Comparison of ENCODE assay signal across 24 cellular contexts in the genomic region with DNA sequence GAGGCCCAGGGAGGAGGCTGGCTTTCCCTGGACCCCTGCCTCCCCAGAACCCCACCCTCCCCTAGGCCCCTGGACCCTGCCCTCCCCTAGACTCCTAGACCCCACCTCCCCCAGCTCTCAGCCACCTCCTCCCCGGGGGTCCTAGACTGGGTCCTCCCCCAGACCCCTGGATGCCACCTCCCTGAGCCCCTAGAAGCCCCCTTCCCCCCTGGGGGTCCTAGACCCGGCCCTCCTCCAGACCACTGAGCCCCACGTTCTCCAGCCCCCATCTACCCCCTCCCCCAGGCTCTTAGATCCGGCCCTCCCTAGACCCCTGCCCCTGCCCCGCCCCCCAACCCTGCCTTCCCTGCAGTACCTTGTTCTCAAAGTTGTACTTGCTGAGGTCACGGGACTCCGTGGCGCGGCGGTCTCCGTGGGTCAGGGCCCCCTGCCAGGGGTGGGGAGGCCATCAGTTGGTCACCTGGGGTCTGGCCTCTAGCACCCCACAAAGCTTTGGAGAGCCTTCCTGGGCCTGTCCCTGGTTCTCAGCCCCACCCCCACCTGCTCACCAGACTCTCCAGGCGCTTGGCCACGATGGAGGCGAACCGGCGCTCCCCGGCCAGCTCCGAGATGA. TPM values are rescaled to one million over a fixed set of nuclear protein-coding genes. Genes with fewer than 3 reads are reported as not detected.
DNase-seq lines count a peak whose midpoint lies in the region; ATAC-seq and TF ChIP-seq lines count a peak whose summit lies in the region.
"Had no signal": no experiment of that assay in that cellular context is flagged by ENCODE, and none has a peak within 500 bp of the region (broad histone marks: within the 10 kb centered on the region; RNA-seq: fewer than 3 reads in every experiment).

No MANE protein-coding gene starts in this region.

- no peak for ATAC-seq in foreskin keratinocyte
- ATAC-seq: activated CD8-positive, alpha-beta T cell treated with anti-CD3 and anti-CD28 coated beads for 36 hours had no signal

- no peaks in the 10 kb centered on the region for H3K9me3 ChIP-seq in NT2/D1 (ENCODE audit: insufficient read depth, low read length)
- no peaks in the 10 kb centered on the region for H3K9me3 ChIP-seq in effector memory CD4-positive, alpha-beta T cell (ENCODE audit: control insufficient read depth, low read length)
- H3K9me3 ChIP-seq in trophoblast cell (ENCODE audit: insufficient read depth, low read depth, low read length), result no peaks in the 10 kb centered on the region
- H3K9me3 ChIP-seq in tibial nerve, result no peaks in the 10 kb centered on the region
- H3K9me3 ChIP-seq: neutrophil had no signal

- peaks cover 27% of the 10 kb centered on the region for H3K4me1 ChIP-seq in NT2/D1 (ENCODE audit: insufficient read depth, insufficient read length)
- peaks cover 10% of the 10 kb centered on the region for H3K4me1 ChIP-seq in effector memory CD4-positive, alpha-beta T cell (ENCODE audit: control insufficient read depth, insufficient read depth, low read length, poor library complexity, severe bottlenecking)
- H3K4me1 ChIP-seq in trophoblast cell (ENCODE audit: control insufficient read depth in 1 of 2, insufficient read depth in 2 of 2, low read length in 2 of 2), result peaks cover 6 to 10% of the 10 kb centered on the region in 2 experiments
- peaks cover 0 to 49% (median 15%) of the 10 kb centered on the region in 4 donors for H3K4me1 ChIP-seq in tibial nerve
- H3K4me1 ChIP-seq in foreskin keratinocyte, result no peaks in the 10 kb centered on the region

- H3K27ac ChIP-seq in effector memory CD4-positive, alpha-beta T cell (ENCODE audit: insufficient read depth, low read length, poor library complexity, severe bottlenecking), result peak overlapping the region; percentile 4
- H3K27ac ChIP-seq in trophoblast cell (ENCODE audit: low read depth, low read length) (peak overlapping the region; percentile 21), tibial nerve (peak overlapping the region; percentile 25 to 93 (median 83)), foreskin keratinocyte (no peak overlapping the region)

- H3K9ac ChIP-seq in NT2/D1 (ENCODE audit: insufficient read length, low read depth) (peak overlapping the region; percentile 42), trophoblast cell (ENCODE audit: low read length) (no peak overlapping the region)

- H4K91ac ChIP-seq in trophoblast cell (ENCODE audit: low read depth, low read length), result peak overlapping the region; percentile 48

- H3K4ac ChIP-seq in trophoblast cell (ENCODE audit: low read depth, low read length), result peak overlapping the region; percentile 31

- peaks cover 3% of the 10 kb centered on the region for H3K79me1 ChIP-seq in trophoblast cell (ENCODE audit: low read length)

- H4K8ac ChIP-seq in trophoblast cell (ENCODE audit: low read depth, low read length), result no peak overlapping the region

- H2BK5ac ChIP-seq in trophoblast cell (ENCODE audit: low read depth, low read length, poor library complexity), result no peak overlapping the region

- no peaks in the 10 kb centered on the region for H3K27me3 ChIP-seq in NT2/D1 (ENCODE audit: insufficient read depth, insufficient read length)
- no peaks in the 10 kb centered on the region for H3K27me3 ChIP-seq in effector memory CD4-positive, alpha-beta T cell (replicated peaks; ENCODE audit: control insufficient read depth, insufficient read depth, low read length, poor library complexity, severe bottlenecking)
- no peaks in the 10 kb centered on the region for H3K27me3 ChIP-seq in trophoblast cell (ENCODE audit: insufficient read depth, low read length)
- no peaks in the 10 kb centered on the region for H3K27me3 ChIP-seq in tibial nerve
- no peaks in the 10 kb centered on the region for H3K27me3 ChIP-seq in foreskin keratinocyte
- H3K27me3 ChIP-seq: neutrophil had no signal

- no peaks in the 10 kb centered on the region for H3K79me2 ChIP-seq in trophoblast cell (ENCODE audit: control insufficient read depth, insufficient read depth, low read length, poor library complexity)

- TF ChIP-seq POLR2A in tibial nerve (IDR thresholded peaks at IDR 0.05), result no peak

- H3K36me3 Mint-ChIP-seq in activated CD4-positive, alpha-beta memory T cell treated with anti-CD3 and anti-CD28 coated beads, Interleukin-2, amount 10 ng/mL, durations not matched to agents 7 days and 5 days (ENCODE audit: low read depth), result peaks cover 9% of the 10 kb centered on the region
- H3K36me3 Mint-ChIP-seq: immature natural killer cell had no signal

- no peaks in the 10 kb centered on the region for H3K9me3 Mint-ChIP-seq in activated CD4-positive, alpha-beta memory T cell treated with anti-CD3 and anti-CD28 coated beads, Interleukin-2, amount 10 ng/mL, durations not matched to agents 7 days and 5 days
- H3K9me3 Mint-ChIP-seq: activated B cell treated with CpG ODN at 0.5 μM for 24 hours; activated CD8-positive, alpha-beta T cell treated with anti-CD3 and anti-CD28 coated beads for 36 hours; activated naive CD4-positive, alpha-beta T cell treated with anti-CD3 and anti-CD28 coated beads, Interleukin-2, amount 10 ng/mL, durations not matched to agents 7 days and 5 days; central memory CD8-positive, alpha-beta T cell; immature natural killer cell had no signal

- H2AFZ ChIP-seq in trophoblast cell (ENCODE audit: insufficient read depth, low read length, poor library complexity), result no peak overlapping the region

- no peak for TF ChIP-seq EP300 in tibial nerve (IDR thresholded peaks at IDR 0.05)

- H3K14ac ChIP-seq in trophoblast cell (ENCODE audit: low read length), result no peak overlapping the region

- no peaks in the 10 kb centered on the region for H3K27me3 Mint-ChIP-seq in activated CD4-positive, alpha-beta memory T cell treated with anti-CD3 and anti-CD28 coated beads, Interleukin-2, amount 10 ng/mL, durations not matched to agents 7 days and 5 days
- H3K27me3 Mint-ChIP-seq: activated B cell treated with CpG ODN at 0.5 μM for 24 hours; activated CD8-positive, alpha-beta T cell treated with anti-CD3 and anti-CD28 coated beads for 36 hours; activated naive CD4-positive, alpha-beta T cell treated with anti-CD3 and anti-CD28 coated beads, Interleukin-2, amount 10 ng/mL, durations not matched to agents 7 days and 5 days; central memory CD8-positive, alpha-beta T cell had no signal

- POLR2A ChIA-PET in activated CD4-positive, alpha-beta memory T cell treated with anti-CD3 and anti-CD28 coated beads, Interleukin-2, amount 10 ng/mL, durations not matched to agents 7 days and 5 days (lab: Charles Lee), result interaction anchor here (1.3 to 1.4 kb wide), 2 partner anchors 21 to 90 kb away, joined by 3 to 4 read pairs; a partner anchor contains a TSS

- CTCF ChIA-PET in activated CD4-positive, alpha-beta memory T cell treated with anti-CD3 and anti-CD28 coated beads, Interleukin-2, amount 10 ng/mL, durations not matched to agents 7 days and 5 days (lab: Charles Lee), result interaction anchor here (1.0 to 2.4 kb wide), 2 partner anchors 81 to 102 kb away, joined by 3 to 16 read pairs; no protein-coding TSS in a partner anchor

- H4K12ac ChIP-seq in trophoblast cell (ENCODE audit: low read depth, low read length), result peak overlapping the region; percentile 48

- H2AK5ac ChIP-seq in trophoblast cell (ENCODE audit: low read length), result no peak overlapping the region

- H3K4me3 Mint-ChIP-seq in activated CD4-positive, alpha-beta memory T cell treated with anti-CD3 and anti-CD28 coated beads, Interleukin-2, amount 10 ng/mL, durations not matched to agents 7 days and 5 days, result no peak overlapping the region
- H3K4me3 Mint-ChIP-seq: activated B cell treated with CpG ODN at 0.5 μM for 24 hours; activated CD8-positive, alpha-beta T cell treated with anti-CD3 and anti-CD28 coated beads for 36 hours; activated naive CD4-positive, alpha-beta T cell treated with anti-CD3 and anti-CD28 coated beads, Interleukin-2, amount 10 ng/mL, durations not matched to agents 7 days and 5 days; central memory CD8-positive, alpha-beta T cell; immature natural killer cell had no signal

- no peak overlapping the region for H2BK120ac ChIP-seq in trophoblast cell (ENCODE audit: insufficient read depth, low read length, poor library complexity)

- no peak overlapping the region for H2BK12ac ChIP-seq in trophoblast cell (ENCODE audit: low read length)

- no peak overlapping the region for H3K27ac Mint-ChIP-seq in activated CD4-positive, alpha-beta memory T cell treated with anti-CD3 and anti-CD28 coated beads, Interleukin-2, amount 10 ng/mL, durations not matched to agents 7 days and 5 days
- H3K27ac Mint-ChIP-seq: activated B cell treated with CpG ODN at 0.5 μM for 24 hours; activated CD8-positive, alpha-beta T cell treated with anti-CD3 and anti-CD28 coated beads for 36 hours; activated naive CD4-positive, alpha-beta T cell treated with anti-CD3 and anti-CD28 coated beads, Interleukin-2, amount 10 ng/mL, durations not matched to agents 7 days and 5 days; immature natural killer cell had no signal

- TF ChIP-seq CTCF in tibial nerve (IDR thresholded peaks at IDR 0.05) (no peak), foreskin keratinocyte (conservative IDR thresholded peaks at IDR 0.05) (no peak)

- H3K4me2 ChIP-seq in trophoblast cell (ENCODE audit: low read length), result no peak overlapping the region

- H3K4me1 Mint-ChIP-seq in activated CD4-positive, alpha-beta memory T cell treated with anti-CD3 and anti-CD28 coated beads, Interleukin-2, amount 10 ng/mL, durations not matched to agents 7 days and 5 days, result peaks cover 5% of the 10 kb centered on the region
- H3K4me1 Mint-ChIP-seq: central memory CD8-positive, alpha-beta T cell; immature natural killer cell had no signal

- H3K4me3 ChIP-seq in NT2/D1 (ENCODE audit: insufficient read length, low read depth) (no peak overlapping the region), trophoblast cell (ENCODE audit: low read depth, low read length) (no peak overlapping the region), tibial nerve (no peak overlapping the region)
- H3K4me3 ChIP-seq in effector memory CD4-positive, alpha-beta T cell (ENCODE audit: insufficient read depth, low read depth, low read length, poor library complexity, severe bottlenecking), result no peak overlapping the region

- WGBS in trophoblast cell (ENCODE audit: extremely low coverage, insufficient coverage, insufficient read length), result no CpG with 5 or more reads among the region's 18 CpGs
- WGBS in tibial nerve, 2 donors, result 69 to 74% methylated on average over 11 to 18 of the region's 18 CpGs

- peaks cover 77% of the 10 kb centered on the region for H3K36me3 ChIP-seq in NT2/D1 (ENCODE audit: insufficient read depth, insufficient read length, low read length)
- peaks cover 73% of the 10 kb centered on the region for H3K36me3 ChIP-seq in effector memory CD4-positive, alpha-beta T cell (ENCODE audit: control insufficient read depth, insufficient read depth, low read length)
- peaks cover 62 to 67% of the 10 kb centered on the region in 2 experiments for H3K36me3 ChIP-seq in trophoblast cell (ENCODE audit: control insufficient read depth in 1 of 2, insufficient read depth in 2 of 2, low read length in 2 of 2)
- H3K36me3 ChIP-seq in tibial nerve, result peaks cover 3 to 91% (median 20%) of the 10 kb centered on the region in 3 donors

- no peak overlapping the region for H3K18ac ChIP-seq in trophoblast cell (ENCODE audit: low read length)

- DNase-seq in NT2/D1 (ENCODE audit: low read depth, low spot score) (no peak), trophoblast cell (no peak), tibial nerve (ENCODE audit: low spot score in 2 of 2) (no peak), foreskin keratinocyte (no peak), nucleus accumbens (lab: John Stamatoyannopoulos, UW) (no peak)
- DNase-seq in effector memory CD4-positive, alpha-beta T cell, result no peak
- DNase-seq in activated CD4-positive, alpha-beta memory T cell treated with anti-CD3 and anti-CD28 coated beads, Interleukin-2, amount 10 ng/mL, durations not matched to agents 7 days and 5 days, result no peak
- DNase-seq: activated B cell treated with CpG ODN at 0.5 μM for 24 hours; activated CD8-positive, alpha-beta T cell treated with anti-CD3 and anti-CD28 coated beads for 36 hours; activated naive CD4-positive, alpha-beta T cell treated with anti-CD3 and anti-CD28 coated beads, Interleukin-2, amount 10 ng/mL, durations not matched to agents 7 days and 5 days; activated T-cell treated with anti-CD3 and anti-CD28 coated beads, Interleukin-2, amount 50 U/mL, for 1 hour; AML-193; aorta; effector CD4-positive, alpha-beta T cell; EL; HCEC 1CT; immature natural killer cell; Kasumi-1; NCI-H1105 treated with DMSO at 0.1 percent for 48 hours; NCI-H510A treated with DMSO at 0.1 percent for 48 hours; NK-92 treated with Interleukin-12 subunit alpha and Interleukin-12 subunit beta, amount 100 ng/mL, for 24 hours; T-helper 9 cell had no signal

- no peak overlapping the region for H3K23ac ChIP-seq in trophoblast cell (ENCODE audit: low read length)

RNA-seq across cellular contexts. Expression of a gene that starts 8.0 kb away (rescaled TPM):
- 795 and 804 TPM in 2 replicates for polyA plus RNA-seq in trophoblast cell (2013)
- total RNA-seq in tibial nerve (100 to 1,000 TPM; 337 to 518 (median 493) TPM), foreskin keratinocyte (237 and 247 TPM in 2 replicates)
- total RNA-seq in activated CD4-positive, alpha-beta memory T cell treated with anti-CD3 and anti-CD28 coated beads, Interleukin-2, amount 10 ng/mL, durations not matched to agents 7 days and 5 days, result 100 to 1,000 TPM; 141 to 148 TPM
- 377 and 403 TPM in 2 replicates for polyA plus RNA-seq in foreskin keratinocyte

RNA-seq across cellular contexts. Expression of a gene that starts 16.6 kb away (rescaled TPM):
- polyA plus RNA-seq in trophoblast cell (2013), result 192 and 197 TPM in 2 replicates
- 100 to 1,000 TPM in 3 of 4 donors, 10 to 100 TPM in 1; 81.6 to 136 (median 121) TPM for total RNA-seq in tibial nerve
- 100 to 1,000 TPM; 116 to 120 TPM for total RNA-seq in activated CD4-positive, alpha-beta memory T cell treated with anti-CD3 and anti-CD28 coated beads, Interleukin-2, amount 10 ng/mL, durations not matched to agents 7 days and 5 days
- total RNA-seq in foreskin keratinocyte, result 148 and 163 TPM in 2 replicates
- 313 and 314 TPM in 2 replicates for polyA plus RNA-seq in foreskin keratinocyte

RNA-seq across cellular contexts. Expression of a gene that starts 44.8 kb away (rescaled TPM):
- polyA plus RNA-seq in trophoblast cell (2013), result 13.6 and 14.5 TPM in 2 replicates
- 10 to 100 TPM; 28.4 to 66.9 (median 38.6) TPM for total RNA-seq in tibial nerve
- total RNA-seq in activated CD4-positive, alpha-beta memory T cell treated with anti-CD3 and anti-CD28 coated beads, Interleukin-2, amount 10 ng/mL, durations not matched to agents 7 days and 5 days, result 100 to 1,000 TPM; 419 to 437 TPM
- total RNA-seq in foreskin keratinocyte, result 4.5 and 5.5 TPM in 2 replicates
- polyA plus RNA-seq in foreskin keratinocyte, result 4.0 and 4.6 TPM in 2 replicates

Comparison
In these comparisons a context has a peak if more than half of its experiments do, and no peak if none do; other contexts are left out.
1. RNA of a gene that starts 44.8 kb away (total RNA-seq): 419 to 437 TPM in activated CD4-positive, alpha-beta memory T cell treated with anti-CD3 and anti-CD28 coated beads, Interleukin-2, amount 10 ng/mL, durations not matched to agents 7 days and 5 days; 28.4 to 66.9 TPM in tibial nerve and 4.5 to 5.5 TPM in foreskin keratinocyte; every median in the first group is over 4 times any median in the second.